Comparison of ENCODE assay signal across 8 cellular contexts in the genomic region with DNA sequence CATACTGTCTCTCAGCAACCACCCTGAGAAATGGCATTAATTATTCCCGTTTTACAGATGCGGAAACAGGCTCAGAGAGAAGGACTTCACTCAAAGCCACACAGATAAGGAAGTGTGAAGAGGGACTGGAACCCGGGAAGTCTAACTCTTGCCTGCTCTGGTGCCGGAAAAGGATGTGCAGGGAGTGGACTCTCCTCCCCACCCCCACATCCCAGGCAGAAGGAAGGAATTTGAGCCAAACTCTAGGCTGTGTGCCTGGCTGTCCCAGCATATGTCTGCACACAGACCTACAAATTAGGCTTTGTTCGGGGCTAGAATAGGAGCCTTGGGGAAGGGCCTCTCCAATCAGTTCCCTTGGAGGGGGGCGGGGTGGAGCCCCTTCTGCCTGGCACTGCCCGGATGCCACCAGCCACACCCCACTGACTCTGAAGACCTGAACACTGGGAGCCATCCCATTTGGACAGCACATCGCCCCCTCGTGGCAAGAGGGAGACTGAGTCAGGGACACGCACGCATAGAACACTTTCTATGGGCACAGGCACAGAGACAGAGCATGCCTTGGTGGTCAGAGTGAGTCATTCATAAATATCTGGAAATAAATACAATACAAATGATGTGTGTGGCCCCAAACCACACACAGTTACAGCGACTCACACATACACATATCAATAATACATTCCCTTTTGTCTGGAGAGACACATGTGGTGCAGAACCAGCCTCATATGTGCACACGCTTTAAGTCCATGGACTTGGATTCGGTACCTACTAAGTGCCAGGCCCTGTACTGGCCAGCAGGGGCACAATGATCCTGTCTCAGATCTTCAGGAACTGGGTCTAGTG. TPM values are rescaled to one million over a fixed set of nuclear protein-coding genes. Genes with fewer than 3 reads are reported as not detected.
A peak's percentile ranks its signal among the peaks of the same experiment; 100 is the strongest.
DNase-seq lines count a peak whose midpoint lies in the region; ATAC-seq, FAIRE-seq and TF ChIP-seq lines count a peak whose summit lies in the region.

No MANE protein-coding gene starts in this region.

- peak; percentile 77 for TF ChIP-seq RAD21 in HepG2 (CRISPR knock-in tag; IDR thresholded peaks at IDR 0.05)

- H3K27me3 Mint-ChIP-seq in chondrocyte (ENCODE audit: low read depth) = peaks cover 5% of the 10 kb centered on the region

- H4K20me1 ChIP-seq in HepG2 (ENCODE audit: insufficient read depth, low read length) = no peaks in the 10 kb centered on the region

- peak; percentile 99 for TF ChIP-seq CTCF in chondrocyte (IDR thresholded peaks at IDR 0.05)
- peak; percentile 93 for TF ChIP-seq CTCF in HepG2 (CRISPR knock-in tag; IDR thresholded peaks at IDR 0.05)

- H3K79me2 ChIP-seq in ACC112 (ENCODE audit: control insufficient read depth, insufficient read depth, low read length, unreplicated experiment) = no peaks in the 10 kb centered on the region
- no peaks in the 10 kb centered on the region for H3K79me2 ChIP-seq in HepG2 (ENCODE audit: insufficient read depth, low read length)

- H3K36me3 ChIP-seq in ACC112 (ENCODE audit: insufficient read depth, low read length) = no peaks in the 10 kb centered on the region
- H3K36me3 ChIP-seq in HepG2 (replicated peaks in 1 of 2; ENCODE audit: control insufficient read depth in 1 of 2, insufficient read depth in 2 of 2, low read length in 2 of 2) = no peaks in the 10 kb centered on the region

- POLR2A ChIA-PET in HepG2 (lab: Yijun Ruan, JAX) = interaction anchor here (1.2 to 7.1 kb wide), 4 partner anchors 13 to 32 kb away, joined by 4 to 124 read pairs (median 6); a partner anchor contains a TSS

- peak; percentile 91 for FAIRE-seq in HepG2 (lab: Jason Lieb, UNC)

- intact Hi-C loops in HepG2 (cut with micrococcal nuclease; ENCODE audit: unreplicated experiment) = loop anchor here (1.0 to 5.0 kb wide), 4 partner anchors 14 to 135 kb away; no protein-coding TSS in a partner anchor

- H3K4me1 ChIP-seq in ACC112 (ENCODE audit: control insufficient read depth, insufficient read depth, low read length, unreplicated experiment) = peaks cover 29% of the 10 kb centered on the region
- H3K4me1 ChIP-seq in HepG2 (ENCODE audit: insufficient read depth, low read length) = peaks cover 75% of the 10 kb centered on the region

- H3K27ac Mint-ChIP-seq in chondrocyte (ENCODE audit: unreplicated experiment) = peak overlapping the region; percentile 92

- H3K4me2 ChIP-seq in HepG2 (ENCODE audit: low read depth, low read length) = peak overlapping the region; percentile 89

- H2AFZ ChIP-seq in ACC112 (ENCODE audit: low read length, unreplicated experiment) = no peak overlapping the region
- H2AFZ ChIP-seq in HepG2 (ENCODE audit: low read length) = no peak overlapping the region

- no peak overlapping the region for H3K4me3 Mint-ChIP-seq in chondrocyte (ENCODE audit: unreplicated experiment)

- in situ Hi-C loops in HepG2 (cut with HindIII; ENCODE audit: extremely low pct_ligation_motif_present, low pct_unique_long_range_greater_than_20kb) = no loop called here

- 13% methylated on average over 11 of the region's 14 CpGs for whole genome bisulfite sequencing in HepG2 (ENCODE audit: low lambda C conversion rate)

- H3K4me3 ChIP-seq in ACC112 (ENCODE audit: low read depth, low read length) = no peak overlapping the region
- peak overlapping the region in 1 of 3 experiments; percentile 77; a peak in 2 of 6 replicates for H3K4me3 ChIP-seq in HepG2 (replicated peaks in 1 of 3; ENCODE audit: insufficient read depth in 1 of 3, low read depth in 2 of 3, low read length in 3 of 3)

- TF ChIP-seq EP300 in HepG2 (IDR thresholded peaks at IDR 0.05; ENCODE audit: low read depth in 2 of 2, low read length in 2 of 2) (no peak; a peak in 1 of 4 replicates), HepG2 (CRISPR knock-in tag; IDR thresholded peaks at IDR 0.05; ENCODE audit: borderline replicate concordance) (no peak)

- no peak overlapping the region for H3K9ac ChIP-seq in HepG2 (ENCODE audit: insufficient read depth, low read depth, low read length)

- no peaks in the 10 kb centered on the region for H3K9me3 ChIP-seq in HepG2 (ENCODE audit: low read length)

- CTCF ChIA-PET in HepG2 (lab: Yijun Ruan, JAX; ENCODE audit: low intra/inter-chr PET ratio, low total read pairs) = interaction anchor here (0.6 to 6.1 kb wide), 7 partner anchors 16 to 341 kb away, joined by 3 to 240 read pairs (median 3); a partner anchor contains a TSS

- H3K4me1 Mint-ChIP-seq in chondrocyte (ENCODE audit: low read depth) = peaks cover 36% of the 10 kb centered on the region

- no peak for TF ChIP-seq POLR2A in GM18505 (IDR thresholded peaks at IDR 0.05; ENCODE audit: borderline replicate concordance, extremely low read depth, insufficient read depth, insufficient read length)
- TF ChIP-seq POLR2A in HepG2 (IDR thresholded peaks at IDR 0.05; ENCODE audit: insufficient read depth in 1 of 2, low read depth in 2 of 2, low read length in 2 of 2) = no peak

- no TSS peak for BruUV-seq in HepG2 (replicated peaks; lab: Mats Ljungman, UMichigan)

- no peaks in the 10 kb centered on the region for H3K9me3 Mint-ChIP-seq in chondrocyte (ENCODE audit: low read depth)

- no peaks in the 10 kb centered on the region for H3K36me3 Mint-ChIP-seq in chondrocyte (ENCODE audit: low read depth)

- DNase-seq in NCI-H345 (lab: John Stamatoyannopoulos, UW) = peak; percentile 79
- DNase-seq in chondrocyte (ENCODE audit: low spot score) = peak; percentile 94
- DNase-seq in HepG2 (ENCODE audit: low spot score) = peak; percentile 89
- peak; percentile 70 to 71 for DNase-seq in stimulated activated CD4-positive, alpha-beta T cell treated with anti-CD3 and anti-CD28 coated beads, Interleukin-4, amount 100 ng/mL, for 4 hours

- no peaks in the 10 kb centered on the region for H3K27me3 ChIP-seq in ACC112 (ENCODE audit: insufficient read depth, low read length)
- H3K27me3 ChIP-seq in HepG2 (ENCODE audit: control insufficient read depth in 1 of 2, insufficient read depth in 2 of 2, low read length in 2 of 2) = no peaks in the 10 kb centered on the region

- ATAC-seq in GM18505 (IDR thresholded peaks at IDR 0.05; ENCODE audit: unreplicated experiment) (peak; percentile 47), HG03095 (IDR thresholded peaks at IDR 0.05; ENCODE audit: unreplicated experiment) (peak; percentile 80), HepG2 (peak; percentile 73)
- ATAC-seq in activated CD4-positive, CD25-positive, alpha-beta regulatory T cell treated with anti-CD3 and anti-CD28 coated beads, Interleukin-2, amount 50 U/mL, for 24 hours = peak; percentile 93 to 95

- H3K27ac ChIP-seq in ACC112 (ENCODE audit: low read depth, low read length) (peak overlapping the region; percentile 8; the same call in 1 of the 2 replicates), HepG2 (ENCODE audit: extremely low read length, insufficient read depth, low read length) (no peak overlapping the region)

RNA-seq across cellular contexts. Expression of a gene that starts 13.1 kb away (rescaled TPM):
- 58.9 to 80.7 TPM (median 79.4 TPM) in 3 replicates for total RNA-seq in chondrocyte
- total RNA-seq in HepG2 (2016; rRNA removed; fragmentation: Illumina TruSeq; extraction: Trizol) = 60.7 and 65.6 TPM in 2 replicates
- total RNA-seq in HepG2 (2016; cell fraction: cytosol; rRNA removed; fragmentation: Illumina TruSeq; extraction: Trizol; ENCODE audit: low read depth) = 18.8 and 19.1 TPM in 2 replicates
- 46.9 and 70.8 TPM in 2 replicates for total RNA-seq in HepG2 (2016; cell fraction: insoluble cytoplasmic fraction; rRNA removed; fragmentation: Illumina TruSeq; extraction: Trizol)
- 50.4 and 56.7 TPM in 2 replicates for total RNA-seq in HepG2 (2016; cell fraction: membrane; rRNA removed; fragmentation: Illumina TruSeq; extraction: Trizol)
- 40.4 and 47.3 TPM in 2 replicates for total RNA-seq in HepG2 (2016; cell fraction: nucleus; rRNA removed; fragmentation: Illumina TruSeq; extraction: Trizol)
- 43.6 and 59.7 TPM in 2 replicates for polyA plus RNA-seq in HepG2 (2011; rRNA removed)
- 25.3 and 50.1 TPM in 2 replicates for polyA plus RNA-seq in HepG2 (2011; cell fraction: cytosol; rRNA removed)
- 161 and 196 TPM in 2 replicates for polyA plus RNA-seq in HepG2 (2011; cell fraction: nucleus; rRNA removed)
- 24.4 and 29.3 TPM in 2 replicates for polyA plus RNA-seq in HepG2 (2012)
- 14.3 and 15.4 TPM in 2 replicates for polyA plus RNA-seq in HepG2 (2016; cell fraction: cytosol; fragmentation: Illumina TruSeq; extraction: Trizol; ENCODE audit: low read depth)
- 44.9 and 56.6 TPM in 2 replicates for polyA plus RNA-seq in HepG2 (2016; cell fraction: insoluble cytoplasmic fraction; fragmentation: Illumina TruSeq; extraction: Trizol; ENCODE audit: low read depth)
- polyA plus RNA-seq in HepG2 (2016; cell fraction: membrane; fragmentation: Illumina TruSeq; extraction: Trizol; ENCODE audit: low read depth) = 34.1 and 38.8 TPM in 2 replicates
- 112 and 124 TPM in 2 replicates for polyA plus RNA-seq in HepG2 (2016; cell fraction: nucleus; fragmentation: Illumina TruSeq; extraction: Trizol; ENCODE audit: insufficient read depth, low read depth)
- polyA minus RNA-seq in HepG2 (2011; rRNA and poly(A)+ RNA removed; ENCODE audit: low replicate concordance) = 19.0 and 76.7 TPM in 2 replicates
- 27.9 and 32.8 TPM in 2 replicates for polyA minus RNA-seq in HepG2 (2011; cell fraction: cytosol; rRNA and poly(A)+ RNA removed)
- polyA minus RNA-seq in HepG2 (2011; cell fraction: nucleus; rRNA and poly(A)+ RNA removed) = 19.3 and 19.8 TPM in 2 replicates

RNA-seq across cellular contexts. Expression of a gene that starts 18.2 kb away (rescaled TPM):
- total RNA-seq in chondrocyte = 1.4 to 1.8 TPM (median 1.7 TPM) in 3 replicates
- total RNA-seq in HepG2 (2016; rRNA removed; fragmentation: Illumina TruSeq; extraction: Trizol) = 0.60 and 0.73 TPM in 2 replicates
- total RNA-seq in HepG2 (2016; cell fraction: cytosol; rRNA removed; fragmentation: Illumina TruSeq; extraction: Trizol; ENCODE audit: low read depth) = 0.51 and 0.62 TPM in 2 replicates
- total RNA-seq in HepG2 (2016; cell fraction: insoluble cytoplasmic fraction; rRNA removed; fragmentation: Illumina TruSeq; extraction: Trizol) = 0.42 and 1.1 TPM in 2 replicates
- 0.40 and 0.65 TPM in 2 replicates for total RNA-seq in HepG2 (2016; cell fraction: membrane; rRNA removed; fragmentation: Illumina TruSeq; extraction: Trizol)
- 1.1 and 1.3 TPM in 2 replicates for total RNA-seq in HepG2 (2016; cell fraction: nucleus; rRNA removed; fragmentation: Illumina TruSeq; extraction: Trizol)
- polyA plus RNA-seq in HepG2 (2011; rRNA removed) = 0.58 and 0.78 TPM in 2 replicates
- 0.42 TPM in 2 replicates for polyA plus RNA-seq in HepG2 (2011; cell fraction: cytosol; rRNA removed)
- 3.9 and 4.2 TPM in 2 replicates for polyA plus RNA-seq in HepG2 (2011; cell fraction: nucleus; rRNA removed)
- 1.4 and 1.9 TPM in 2 replicates for polyA plus RNA-seq in HepG2 (2012)
- polyA plus RNA-seq in HepG2 (2016; cell fraction: cytosol; fragmentation: Illumina TruSeq; extraction: Trizol; ENCODE audit: low read depth) = 0.14 and 0.16 TPM in 2 replicates
- 0.49 and 0.68 TPM in 2 replicates for polyA plus RNA-seq in HepG2 (2016; cell fraction: insoluble cytoplasmic fraction; fragmentation: Illumina TruSeq; extraction: Trizol; ENCODE audit: low read depth)
- 0.29 and 0.30 TPM in 2 replicates for polyA plus RNA-seq in HepG2 (2016; cell fraction: membrane; fragmentation: Illumina TruSeq; extraction: Trizol; ENCODE audit: low read depth)
- polyA plus RNA-seq in HepG2 (2016; cell fraction: nucleus; fragmentation: Illumina TruSeq; extraction: Trizol; ENCODE audit: insufficient read depth, low read depth) = 1.2 and 1.4 TPM in 2 replicates
- polyA minus RNA-seq in HepG2 (2011; rRNA and poly(A)+ RNA removed; ENCODE audit: low replicate concordance) = 1.4 and 3.3 TPM in 2 replicates
- polyA minus RNA-seq in HepG2 (2011; cell fraction: cytosol; rRNA and poly(A)+ RNA removed) = 0.49 TPM in 1 of 2 replicates, not detected in the other
- 1.2 and 1.3 TPM in 2 replicates for polyA minus RNA-seq in HepG2 (2011; cell fraction: nucleus; rRNA and poly(A)+ RNA removed)

RNA-seq across cellular contexts. Expression of a gene that starts 18.3 kb away (rescaled TPM):
- total RNA-seq in chondrocyte (92.4 to 101 TPM (median 96.9 TPM) in 3 replicates), HepG2 (2016; rRNA removed; fragmentation: Illumina TruSeq; extraction: Trizol) (11.9 and 16.8 TPM in 2 replicates)
- total RNA-seq in HepG2 (2016; cell fraction: cytosol; rRNA removed; fragmentation: Illumina TruSeq; extraction: Trizol; ENCODE audit: low read depth) = 2.4 and 4.1 TPM in 2 replicates
- 10.6 and 15.0 TPM in 2 replicates for total RNA-seq in HepG2 (2016; cell fraction: insoluble cytoplasmic fraction; rRNA removed; fragmentation: Illumina TruSeq; extraction: Trizol)
- total RNA-seq in HepG2 (2016; cell fraction: membrane; rRNA removed; fragmentation: Illumina TruSeq; extraction: Trizol) = 9.3 and 10.0 TPM in 2 replicates
- 18.9 and 21.6 TPM in 2 replicates for total RNA-seq in HepG2 (2016; cell fraction: nucleus; rRNA removed; fragmentation: Illumina TruSeq; extraction: Trizol)
- 71.5 and 86.1 TPM in 2 replicates for polyA plus RNA-seq in HepG2 (2011; rRNA removed)
- 38.5 and 39.6 TPM in 2 replicates for polyA plus RNA-seq in HepG2 (2011; cell fraction: cytosol; rRNA removed)
- 337 and 354 TPM in 2 replicates for polyA plus RNA-seq in HepG2 (2011; cell fraction: nucleus; rRNA removed)
- 24.0 and 38.4 TPM in 2 replicates for polyA plus RNA-seq in HepG2 (2012)
- 3.0 and 4.5 TPM in 2 replicates for polyA plus RNA-seq in HepG2 (2016; cell fraction: cytosol; fragmentation: Illumina TruSeq; extraction: Trizol; ENCODE audit: low read depth)
- polyA plus RNA-seq in HepG2 (2016; cell fraction: insoluble cytoplasmic fraction; fragmentation: Illumina TruSeq; extraction: Trizol; ENCODE audit: low read depth) = 14.7 and 15.8 TPM in 2 replicates
- 9.2 and 10.1 TPM in 2 replicates for polyA plus RNA-seq in HepG2 (2016; cell fraction: membrane; fragmentation: Illumina TruSeq; extraction: Trizol; ENCODE audit: low read depth)
- polyA plus RNA-seq in HepG2 (2016; cell fraction: nucleus; fragmentation: Illumina TruSeq; extraction: Trizol; ENCODE audit: insufficient read depth, low read depth) = 49.5 and 57.7 TPM in 2 replicates
- polyA minus RNA-seq in HepG2 (2011; rRNA and poly(A)+ RNA removed; ENCODE audit: low replicate concordance) = 78.6 and 219 TPM in 2 replicates
- 20.9 and 30.7 TPM in 2 replicates for polyA minus RNA-seq in HepG2 (2011; cell fraction: cytosol; rRNA and poly(A)+ RNA removed)
- polyA minus RNA-seq in HepG2 (2011; cell fraction: nucleus; rRNA and poly(A)+ RNA removed) = 46.2 and 58.2 TPM in 2 replicates

RNA-seq across cellular contexts. Expression of a gene that starts 25.4 kb away (rescaled TPM):
- total RNA-seq in chondrocyte (4.8 to 6.6 TPM (median 5.4 TPM) in 3 replicates), HepG2 (2016; rRNA removed; fragmentation: Illumina TruSeq; extraction: Trizol) (16.5 and 21.9 TPM in 2 replicates)
- total RNA-seq in HepG2 (2016; cell fraction: cytosol; rRNA removed; fragmentation: Illumina TruSeq; extraction: Trizol; ENCODE audit: low read depth) = 3.7 and 4.5 TPM in 2 replicates
- total RNA-seq in HepG2 (2016; cell fraction: insoluble cytoplasmic fraction; rRNA removed; fragmentation: Illumina TruSeq; extraction: Trizol) = 18.6 and 19.4 TPM in 2 replicates
- total RNA-seq in HepG2 (2016; cell fraction: membrane; rRNA removed; fragmentation: Illumina TruSeq; extraction: Trizol) = 11.4 and 11.5 TPM in 2 replicates
- 13.4 and 14.8 TPM in 2 replicates for total RNA-seq in HepG2 (2016; cell fraction: nucleus; rRNA removed; fragmentation: Illumina TruSeq; extraction: Trizol)
- polyA plus RNA-seq in HepG2 (2011; rRNA removed) = 10.7 and 14.1 TPM in 2 replicates
- polyA plus RNA-seq in HepG2 (2011; cell fraction: cytosol; rRNA removed) = 10.2 and 12.5 TPM in 2 replicates
- 17.6 and 19.3 TPM in 2 replicates for polyA plus RNA-seq in HepG2 (2011; cell fraction: nucleus; rRNA removed)
- polyA plus RNA-seq in HepG2 (2012) = 16.5 and 20.2 TPM in 2 replicates
- 2.6 and 3.0 TPM in 2 replicates for polyA plus RNA-seq in HepG2 (2016; cell fraction: cytosol; fragmentation: Illumina TruSeq; extraction: Trizol; ENCODE audit: low read depth)
- polyA plus RNA-seq in HepG2 (2016; cell fraction: insoluble cytoplasmic fraction; fragmentation: Illumina TruSeq; extraction: Trizol; ENCODE audit: low read depth) = 22.1 and 23.7 TPM in 2 replicates
- polyA plus RNA-seq in HepG2 (2016; cell fraction: membrane; fragmentation: Illumina TruSeq; extraction: Trizol; ENCODE audit: low read depth) = 8.2 and 8.4 TPM in 2 replicates
- polyA plus RNA-seq in HepG2 (2016; cell fraction: nucleus; fragmentation: Illumina TruSeq; extraction: Trizol; ENCODE audit: insufficient read depth, low read depth) = 39.8 and 46.5 TPM in 2 replicates
- polyA minus RNA-seq in HepG2 (2011; rRNA and poly(A)+ RNA removed; ENCODE audit: low replicate concordance) = 12.7 and 32.5 TPM in 2 replicates
- 4.7 and 5.5 TPM in 2 replicates for polyA minus RNA-seq in HepG2 (2011; cell fraction: cytosol; rRNA and poly(A)+ RNA removed)
- 14.2 and 14.9 TPM in 2 replicates for polyA minus RNA-seq in HepG2 (2011; cell fraction: nucleus; rRNA and poly(A)+ RNA removed)

RNA-seq across cellular contexts. Expression of a gene that starts 25.4 kb away (rescaled TPM):
- total RNA-seq in chondrocyte (54.0 to 74.1 TPM (median 57.3 TPM) in 3 replicates), HepG2 (2016; rRNA removed; fragmentation: Illumina TruSeq; extraction: Trizol) (68.8 and 71.0 TPM in 2 replicates)
- 32.4 and 32.8 TPM in 2 replicates for total RNA-seq in HepG2 (2016; cell fraction: cytosol; rRNA removed; fragmentation: Illumina TruSeq; extraction: Trizol; ENCODE audit: low read depth)
- 65.7 and 69.8 TPM in 2 replicates for total RNA-seq in HepG2 (2016; cell fraction: insoluble cytoplasmic fraction; rRNA removed; fragmentation: Illumina TruSeq; extraction: Trizol)
- 46.1 and 51.6 TPM in 2 replicates for total RNA-seq in HepG2 (2016; cell fraction: membrane; rRNA removed; fragmentation: Illumina TruSeq; extraction: Trizol)
- total RNA-seq in HepG2 (2016; cell fraction: nucleus; rRNA removed; fragmentation: Illumina TruSeq; extraction: Trizol) = 31.2 and 37.2 TPM in 2 replicates
- 73.7 and 79.1 TPM in 2 replicates for polyA plus RNA-seq in HepG2 (2011; rRNA removed)
- polyA plus RNA-seq in HepG2 (2011; cell fraction: cytosol; rRNA removed) = 71.0 and 107 TPM in 2 replicates
- 91.9 and 106 TPM in 2 replicates for polyA plus RNA-seq in HepG2 (2011; cell fraction: nucleus; rRNA removed)
- 53.0 and 55.5 TPM in 2 replicates for polyA plus RNA-seq in HepG2 (2012)
- polyA plus RNA-seq in HepG2 (2016; cell fraction: cytosol; fragmentation: Illumina TruSeq; extraction: Trizol; ENCODE audit: low read depth) = 35.2 and 41.6 TPM in 2 replicates
- polyA plus RNA-seq in HepG2 (2016; cell fraction: insoluble cytoplasmic fraction; fragmentation: Illumina TruSeq; extraction: Trizol; ENCODE audit: low read depth) = 87.4 and 92.0 TPM in 2 replicates
- 50.3 and 58.0 TPM in 2 replicates for polyA plus RNA-seq in HepG2 (2016; cell fraction: membrane; fragmentation: Illumina TruSeq; extraction: Trizol; ENCODE audit: low read depth)
- polyA plus RNA-seq in HepG2 (2016; cell fraction: nucleus; fragmentation: Illumina TruSeq; extraction: Trizol; ENCODE audit: insufficient read depth, low read depth) = 72.1 and 80.1 TPM in 2 replicates
- polyA minus RNA-seq in HepG2 (2011; rRNA and poly(A)+ RNA removed; ENCODE audit: low replicate concordance) = 42.1 and 55.4 TPM in 2 replicates
- 21.1 and 28.5 TPM in 2 replicates for polyA minus RNA-seq in HepG2 (2011; cell fraction: cytosol; rRNA and poly(A)+ RNA removed)
- 14.3 and 15.8 TPM in 2 replicates for polyA minus RNA-seq in HepG2 (2011; cell fraction: nucleus; rRNA and poly(A)+ RNA removed)
